In the genomic region with DNA sequence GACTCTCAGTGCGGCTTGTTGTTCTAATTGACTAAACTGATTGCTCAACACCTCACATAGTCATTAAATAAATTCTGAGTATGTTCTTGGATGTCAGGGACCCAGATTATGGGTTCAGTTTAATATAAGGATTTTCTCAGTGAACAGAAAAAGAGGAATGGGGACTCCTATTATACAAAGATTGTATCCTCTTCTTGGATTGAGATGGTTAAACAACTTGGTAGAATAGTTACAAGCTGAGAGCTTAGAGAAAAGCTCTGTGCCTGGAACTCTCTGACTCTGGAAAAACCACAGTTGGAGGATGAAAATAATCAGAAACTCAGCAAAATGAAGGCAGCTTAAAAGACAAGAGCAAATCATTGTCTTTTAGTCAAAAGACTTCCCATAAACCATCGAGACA, we compare ENCODE assay signal across 1 cellular context.
TF ChIP-seq lines count a peak whose summit lies in the region.

No MANE protein-coding gene starts in this region.

TF ChIP-seq in HEK293, 187 proteins besides CTCF, POLR2A, EP300 and RAD21 (continued from another document):
- no peak for TF ChIP-seq ZNF114 (tag by site-specific recombination; IDR thresholded peaks at IDR 0.05)
